8 cellular contexts compared by ENCODE assay signal in genomic region chr1:162854245-162854860, GRCh38. TPM values are rescaled to one million over a fixed set of nuclear protein-coding genes. Genes with fewer than 3 reads are reported as not detected.
A peak's percentile ranks its signal among the peaks of the same experiment; 100 is the strongest.
DNase-seq lines count a peak whose midpoint lies in the region; ATAC-seq, FAIRE-seq and TF ChIP-seq lines count a peak whose summit lies in the region.

No MANE protein-coding gene starts in this region.

- ATAC-seq in HG02678 (IDR thresholded peaks at IDR 0.05; ENCODE audit: unreplicated experiment) = peak; percentile 90
- peak in 1 of 4 experiments; percentile 44 for ATAC-seq in T-cell (replicated peaks in 1 of 4)

- no peak overlapping the region for H3K4me3 ChIP-seq in brain microvascular endothelial cell (ENCODE audit: low read depth, low read length)

- peak; percentile 86 for TF ChIP-seq CTCF in brain microvascular endothelial cell (IDR thresholded peaks at IDR 0.05; ENCODE audit: low read depth, low read length, missing control alignments)

- H3K27ac Mint-ChIP-seq in T-helper 2 cell treated with Interferon-gamma antibody and Interleukin-4, amounts not matched to agents 5 μg/mL and 100 μg/mL, for 36 hours = no peak overlapping the region
- no peak overlapping the region for H3K27ac Mint-ChIP-seq in T-cell

- H3K27me3 Mint-ChIP-seq in T-helper 2 cell treated with Interferon-gamma antibody and Interleukin-4, amounts not matched to agents 5 μg/mL and 100 μg/mL, for 36 hours (ENCODE audit: low read depth) = no peaks in the 10 kb centered on the region
- H3K27me3 Mint-ChIP-seq in T-cell = peaks cover 14 to 16% of the 10 kb centered on the region in 2 donors

- H3K27me3 ChIP-seq in brain microvascular endothelial cell (replicated peaks) = no peaks in the 10 kb centered on the region

- DNase-seq in T-helper 2 cell = peak in 4 of 5 experiments; percentile 2 to 51 (median 12)
- DNase-seq in T-helper 2 cell treated with Interferon-gamma antibody and Interleukin-4, amounts not matched to agents 5 μg/mL and 100 μg/mL, for 36 hours (ENCODE audit: low spot score) = no peak
- DNase-seq in NCI-H1436 treated with DMSO at 0.1 percent for 48 hours (lab: John Stamatoyannopoulos, UW) = peak; percentile 41
- peak in 27 of 34 experiments; percentile 6 to 49 (median 24) for DNase-seq in T-cell
- DNase-seq in brain microvascular endothelial cell = peak; percentile 90
- DNase-seq in stimulated activated CD4-positive, alpha-beta T cell treated with anti-CD3 and anti-CD28 coated beads, Interleukin-2, amount 100 ng/mL, for 4 hours (ENCODE audit: low read depth) = peak; percentile 25

- H3K36me3 ChIP-seq in brain microvascular endothelial cell (replicated peaks) = no peaks in the 10 kb centered on the region

- peak; percentile 97 for FAIRE-seq in islet of Langerhans (lab: Jason Lieb, UNC)

- H3K36me3 Mint-ChIP-seq in T-helper 2 cell treated with Interferon-gamma antibody and Interleukin-4, amounts not matched to agents 5 μg/mL and 100 μg/mL, for 36 hours (ENCODE audit: low read depth) = no peaks in the 10 kb centered on the region
- no peaks in the 10 kb centered on the region for H3K36me3 Mint-ChIP-seq in T-cell

- H3K27ac ChIP-seq in brain microvascular endothelial cell = peak overlapping the region; percentile 99

- POLR2A ChIA-PET in T-cell (lab: Charles Lee) = interaction anchor here in 1 of 2 donors (0.6 kb wide), 1 partner anchor 14 kb away, joined by 6 read pairs; no protein-coding TSS in a partner anchor

- H3K4me3 Mint-ChIP-seq in T-helper 2 cell treated with Interferon-gamma antibody and Interleukin-4, amounts not matched to agents 5 μg/mL and 100 μg/mL, for 36 hours = no peak overlapping the region
- no peak overlapping the region for H3K4me3 Mint-ChIP-seq in T-cell

- H3K4me1 Mint-ChIP-seq in T-helper 2 cell treated with Interferon-gamma antibody and Interleukin-4, amounts not matched to agents 5 μg/mL and 100 μg/mL, for 36 hours (ENCODE audit: low read depth) = no peaks in the 10 kb centered on the region
- H3K4me1 Mint-ChIP-seq in T-cell = no peaks in the 10 kb centered on the region

- CTCF ChIA-PET in T-cell (lab: Charles Lee) = interaction anchor here (0.7 to 4.0 kb wide), 12 partner anchors 8 to 1062 kb away, joined by 3 to 50 read pairs (median 4); no protein-coding TSS in a partner anchor

- no peaks in the 10 kb centered on the region for H3K9me3 Mint-ChIP-seq in T-helper 2 cell treated with Interferon-gamma antibody and Interleukin-4, amounts not matched to agents 5 μg/mL and 100 μg/mL, for 36 hours
- H3K9me3 Mint-ChIP-seq in T-cell = no peaks in the 10 kb centered on the region

- in situ Hi-C loops in brain microvascular endothelial cell (cut with HindIII; ENCODE audit: low pct_ligation_motif_present, low sequenced_read_pairs) = loop anchor here (25.0 kb wide), 1 partner anchor 458 kb away; the partner anchor contains the start of gene NUF2

RNA-seq across cellular contexts. Expression of gene CCDC190, which starts 6.6 kb away (rescaled TPM):
- total RNA-seq in T-cell = not detected
